ENCODE assay signal across 9 cellular contexts in genomic region chr11:128469220-128469619, GRCh38.
DNase-seq lines count a peak whose midpoint lies in the region; ATAC-seq and TF ChIP-seq lines count a peak whose summit lies in the region.
"Had no signal": no experiment of that assay in that cellular context is flagged by ENCODE, and none has a peak within 500 bp of the region (broad histone marks: within the 10 kb centered on the region; RNA-seq: fewer than 3 reads in every experiment).

No MANE protein-coding gene starts in this region.

- no peaks in the 10 kb centered on the region for H3K36me3 ChIP-seq in mucosa of descending colon (ENCODE audit: low read depth)

- DNase-seq in mucosa of descending colon (no peak), NCI-H2081 treated with DMSO at 0.1 percent for 48 hours (lab: John Stamatoyannopoulos, UW) (no peak), NCI-H82 (lab: John Stamatoyannopoulos, UW) (no peak), NCI-H345 (lab: John Stamatoyannopoulos, UW) (no peak), anterior cingulate cortex (lab: John Stamatoyannopoulos, UW) (no peak)
- DNase-seq: KBM-7 had no signal

- no peaks in the 10 kb centered on the region for H3K9me3 ChIP-seq in mucosa of descending colon

- TF ChIP-seq CTCF in mucosa of descending colon (IDR thresholded peaks at IDR 0.05): no peak

- peaks cover 42% of the 10 kb centered on the region for H3K4me1 ChIP-seq in mucosa of descending colon (ENCODE audit: low read depth)

- ATAC-seq in GM18499 (IDR thresholded peaks at IDR 0.05; ENCODE audit: insufficient read depth, unreplicated experiment) (peak; percentile 32), GM21381 (IDR thresholded peaks at IDR 0.05; ENCODE audit: unreplicated experiment) (peak; percentile 50), HG03565 (IDR thresholded peaks at IDR 0.05; ENCODE audit: unreplicated experiment) (peak; percentile 31), mucosa of descending colon (peak; percentile 32)

- intact Hi-C loops in mucosa of descending colon (cut with DNase I, micrococcal nuclease): no loop called here

- H3K4me3 ChIP-seq in mucosa of descending colon: no peak overlapping the region
